14 cellular contexts compared by ENCODE assay signal in the genomic region with DNA sequence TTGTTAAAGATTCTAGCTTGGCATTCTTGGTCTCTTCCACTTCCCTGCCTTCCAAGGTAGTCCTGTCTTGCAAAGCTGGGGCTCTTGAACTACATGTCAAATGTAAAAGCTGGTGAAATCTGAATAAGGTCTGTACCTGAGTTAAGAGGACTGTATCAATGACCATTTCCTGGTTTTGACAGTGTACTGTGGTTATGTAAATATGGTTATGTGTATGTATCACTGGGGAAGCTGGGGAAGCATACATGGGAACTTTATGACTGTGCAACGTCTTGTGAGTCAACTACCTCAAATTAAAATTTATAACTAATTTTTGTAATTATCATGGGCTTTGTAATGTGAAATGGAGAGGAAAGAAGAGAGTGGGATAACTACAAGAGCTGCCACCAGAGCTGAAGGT.
DNase-seq lines count a peak whose midpoint lies in the region; ATAC-seq and TF ChIP-seq lines count a peak whose summit lies in the region.
"Had no signal": no experiment of that assay in that cellular context is flagged by ENCODE, and none has a peak within 500 bp of the region (broad histone marks: within the 10 kb centered on the region; RNA-seq: fewer than 3 reads in every experiment).

No MANE protein-coding gene starts in this region.

- no peak overlapping the region for H3K18ac ChIP-seq in mesendoderm (ENCODE audit: low read length)

- H3K36me3 ChIP-seq in mesendoderm (ENCODE audit: control insufficient read depth, insufficient read depth, low read length): no peaks in the 10 kb centered on the region
- no peaks in the 10 kb centered on the region for H3K36me3 ChIP-seq in CD8-positive, alpha-beta T cell (ENCODE audit: insufficient read depth, low read length)

- no peak overlapping the region for H3K56ac ChIP-seq in mesendoderm (ENCODE audit: low read length)

- no peaks in the 10 kb centered on the region for H3K9me3 Mint-ChIP-seq in CD8-positive, alpha-beta T cell
- H3K9me3 Mint-ChIP-seq: GM23338; T-helper 2 cell treated with Interferon-gamma antibody and Interleukin-4, amounts not matched to agents 5 μg/mL and 100 μg/mL, for 36 hours had no signal

- H3K79me1 ChIP-seq in mesendoderm (ENCODE audit: low read length): no peaks in the 10 kb centered on the region

- WGBS in mesendoderm (ENCODE audit: extremely low coverage, insufficient coverage, low lambda C conversion rate): no CpG with 5 or more reads among the region's 1 CpG

- H2BK5ac ChIP-seq in mesendoderm (ENCODE audit: low read length): no peak overlapping the region

- POLR2A ChIA-PET in CD8-positive, alpha-beta T cell (lab: Charles Lee): no interaction called here

- TF ChIP-seq CTCF in CD8-positive, alpha-beta T cell (IDR thresholded peaks at IDR 0.05): no peak

- no peak overlapping the region for H3K23ac ChIP-seq in mesendoderm (ENCODE audit: low read length)

- H3K79me2 ChIP-seq in mesendoderm (ENCODE audit: control insufficient read depth, insufficient read depth, low read length): no peaks in the 10 kb centered on the region

- H4K8ac ChIP-seq in mesendoderm (ENCODE audit: low read depth, low read length): no peak overlapping the region

- H3K27ac ChIP-seq in mesendoderm (ENCODE audit: low read depth, low read length): no peak overlapping the region
- no peak overlapping the region for H3K27ac ChIP-seq in CD8-positive, alpha-beta T cell (ENCODE audit: low read depth, low read length)

- no peak overlapping the region for H3K4me2 ChIP-seq in mesendoderm (ENCODE audit: low read length)
- H3K4me2 ChIP-seq: GM23338 had no signal

- H3K4me3 Mint-ChIP-seq in CD8-positive, alpha-beta T cell: no peak overlapping the region
- H3K4me3 Mint-ChIP-seq: GM23338; T-helper 2 cell treated with Interferon-gamma antibody and Interleukin-4, amounts not matched to agents 5 μg/mL and 100 μg/mL, for 36 hours had no signal

- no peaks in the 10 kb centered on the region for H3K4me1 Mint-ChIP-seq in CD8-positive, alpha-beta T cell (ENCODE audit: low read depth)
- H3K4me1 Mint-ChIP-seq: GM23338 had no signal

- no peak overlapping the region for H2BK120ac ChIP-seq in mesendoderm (ENCODE audit: low read depth, low read length)

- H3K27ac Mint-ChIP-seq in CD8-positive, alpha-beta T cell: no peak overlapping the region
- H3K27ac Mint-ChIP-seq: GM23338; T-helper 2 cell treated with Interferon-gamma antibody and Interleukin-4, amounts not matched to agents 5 μg/mL and 100 μg/mL, for 36 hours had no signal

- H3K4me1 ChIP-seq in mesendoderm (ENCODE audit: control insufficient read depth, low read depth, low read length): no peaks in the 10 kb centered on the region
- H3K4me1 ChIP-seq in CD8-positive, alpha-beta T cell (ENCODE audit: insufficient read depth, low read length): no peaks in the 10 kb centered on the region

- ATAC-seq in GM18499 (IDR thresholded peaks at IDR 0.05; ENCODE audit: insufficient read depth, unreplicated experiment) (peak; percentile 100), GM19452 (IDR thresholded peaks at IDR 0.05; ENCODE audit: unreplicated experiment) (peak; percentile 92), HG02798 (IDR thresholded peaks at IDR 0.05; ENCODE audit: poor library complexity, unreplicated experiment) (peak; percentile 95), HG03460 (IDR thresholded peaks at IDR 0.05; ENCODE audit: unreplicated experiment) (peak; percentile 79)
- ATAC-seq in CD8-positive, alpha-beta T cell: no peak
- ATAC-seq: GM23338, K562, Panc1 had no signal

- H3K9me3 ChIP-seq in CD8-positive, alpha-beta T cell (ENCODE audit: low read length): no peaks in the 10 kb centered on the region

- H2BK15ac ChIP-seq in mesendoderm (replicated peaks; ENCODE audit: low read depth): no peak overlapping the region

- H3K4me3 ChIP-seq in mesendoderm (ENCODE audit: low read length): no peak overlapping the region
- H3K4me3 ChIP-seq in CD8-positive, alpha-beta T cell (ENCODE audit: low read depth, low read length): no peak overlapping the region
- H3K4me3 ChIP-seq: GM23338, K562 had no signal

- DNase-seq in nucleus accumbens (lab: John Stamatoyannopoulos, UW) (no peak), NCI-H1694 treated with DMSO at 0.1 percent for 48 hours (lab: John Stamatoyannopoulos, UW) (no peak), mesendoderm (no peak)
- DNase-seq in CD8-positive, alpha-beta T cell: no peak
- DNase-seq: activated CD8-positive, alpha-beta memory T cell treated with anti-CD3 and anti-CD28 coated beads, Interleukin-2, amount 50 U/mL, for 48 hours; stimulated activated CD4-positive, alpha-beta T cell treated with anti-CD3 and anti-CD28 coated beads, Interleukin-2, amount 100 ng/mL, for 24 hours had no signal

- no peak overlapping the region for H4K5ac ChIP-seq in mesendoderm (ENCODE audit: low read length)

- no peak overlapping the region for H2AK5ac ChIP-seq in mesendoderm (ENCODE audit: low read length)

- no peak overlapping the region for H3K4ac ChIP-seq in mesendoderm (ENCODE audit: low read depth, low read length)

- H3K9ac ChIP-seq in mesendoderm (ENCODE audit: low read length): no peak overlapping the region

- no peaks in the 10 kb centered on the region for H3K27me3 ChIP-seq in mesendoderm (ENCODE audit: insufficient read depth, low read length, poor library complexity)
- H3K27me3 ChIP-seq in CD8-positive, alpha-beta T cell (ENCODE audit: insufficient read depth, low read length): no peaks in the 10 kb centered on the region

- intact Hi-C loops in CD8-positive, alpha-beta T cell (cut with DNase I, micrococcal nuclease): no loop called here

- CTCF ChIA-PET in CD8-positive, alpha-beta T cell (lab: Charles Lee): no interaction called here

- peaks cover 13% of the 10 kb centered on the region for H3K27me3 Mint-ChIP-seq in CD8-positive, alpha-beta T cell (ENCODE audit: low read depth)

- no peaks in the 10 kb centered on the region for H3K36me3 Mint-ChIP-seq in CD8-positive, alpha-beta T cell
